8 cellular contexts compared by ENCODE assay signal in genomic region chr20:21125849-21126840, GRCh38. TPM values are rescaled to one million over a fixed set of nuclear protein-coding genes. Genes with fewer than 3 reads are reported as not detected.
A peak's percentile ranks its signal among the peaks of the same experiment; 100 is the strongest.
DNase-seq lines count a peak whose midpoint lies in the region; ATAC-seq and TF ChIP-seq lines count a peak whose summit lies in the region.

TSS of gene KIZ (plus strand) at chr20:21126082. CDS start at chr20:21126116, 34 bp downstream.

- H3K36me3 Mint-ChIP-seq in activated naive CD4-positive, alpha-beta T cell treated with anti-CD3 and anti-CD28 coated beads, Interleukin-2, amount 50 U/mL, for 72 hours = no peaks in the 10 kb centered on the region

- H3K9ac ChIP-seq in SK-N-SH = peak within 1 kb of the TSS; percentile 83

- H3K9me3 ChIP-seq in SK-N-SH (no peaks in the 10 kb centered on the region), ovary (no peaks in the 10 kb centered on the region), thyroid gland (no peaks in the 10 kb centered on the region)

- H3K27ac ChIP-seq in SK-N-SH (ENCODE audit: low read depth in 2 of 2, low read length in 1 of 2) (peak within 1 kb of the TSS; percentile 49 to 71; a peak in 2 of 4 replicates), ovary (peak within 1 kb of the TSS; percentile 9 to 70), thyroid gland (peak within 1 kb of the TSS; percentile 40 to 84 (median 64))

- no peaks in the 10 kb centered on the region for H3K9me2 ChIP-seq in SK-N-SH

- DNase-seq in GM10266 (ENCODE audit: extremely low spot score) = peak; percentile 96
- peak; percentile 84 for DNase-seq in NCI-H1048 (lab: John Stamatoyannopoulos, UW)
- DNase-seq in SK-N-SH = peak; percentile 98
- peak; percentile 95 to 99 for DNase-seq in activated naive CD4-positive, alpha-beta T cell treated with anti-CD3 and anti-CD28 coated beads, Interleukin-2, amount 50 U/mL, for 72 hours (ENCODE audit: low spot score in 2 of 2)
- peak; percentile 99 for DNase-seq in glomerular visceral epithelial cell (ENCODE audit: extremely low spot score)
- peak; percentile 97 to 99 (median 98) for DNase-seq in ovary
- peak; percentile 95 to 97 for DNase-seq in thyroid gland

- H3F3A ChIP-seq in SK-N-SH (replicated peaks; ENCODE audit: insufficient read depth) = peaks cover 3% of the 10 kb centered on the region

- no peaks in the 10 kb centered on the region for H3K36me3 ChIP-seq in SK-N-SH (replicated peaks in 1 of 2; ENCODE audit: control insufficient read depth in 1 of 2, insufficient read depth in 2 of 2, low read length in 1 of 2)
- no peaks in the 10 kb centered on the region for H3K36me3 ChIP-seq in ovary
- H3K36me3 ChIP-seq in thyroid gland = no peaks in the 10 kb centered on the region

- POLR2A ChIA-PET in SK-N-SH (lab: Yijun Ruan, JAX) = no interaction called here

- ATAC-seq in HG02588 (IDR thresholded peaks at IDR 0.05; ENCODE audit: unreplicated experiment) = peak; percentile 98
- peak; percentile 97 for ATAC-seq in activated naive CD4-positive, alpha-beta T cell treated with anti-CD3 and anti-CD28 coated beads, Interleukin-2, amount 50 U/mL, for 72 hours

- TF ChIP-seq CTCF in GM10266 (IDR thresholded peaks at IDR 0.05; ENCODE audit: control insufficient read depth, insufficient read depth, low read depth, missing control alignments) (peak; percentile 41), SK-N-SH (IDR thresholded peaks at IDR 0.05) (peak; percentile 34; the same call in 1 of the 2 replicates), ovary (IDR thresholded peaks at IDR 0.05) (peak; percentile 41 to 72 (median 68)), thyroid gland (IDR thresholded peaks at IDR 0.05) (peak in 3 of 6 experiments; percentile 38 to 56 (median 50))

- TF ChIP-seq POLR2A in ovary (IDR thresholded peaks at IDR 0.05) (peak; percentile 73), thyroid gland (IDR thresholded peaks at IDR 0.05) (peak in 1 of 2 donors; percentile 92)

- H3K4me2 ChIP-seq in SK-N-SH = peak within 1 kb of the TSS; percentile 92

- CTCF ChIA-PET in SK-N-SH (lab: Yijun Ruan, JAX) = interaction anchor here (0.7 to 2.3 kb wide), 7 partner anchors 9 to 266 kb away, joined by 3 to 11 read pairs (median 3); partner anchors contain the start of gene XRN2

- no peaks in the 10 kb centered on the region for H4K20me1 ChIP-seq in SK-N-SH (ENCODE audit: insufficient read depth)

- TF ChIP-seq EP300 in SK-N-SH (IDR thresholded peaks at IDR 0.05; ENCODE audit: borderline replicate concordance in 1 of 2, low read depth in 1 of 2, low read length in 1 of 2) = no peak
- TF ChIP-seq EP300 in ovary (IDR thresholded peaks at IDR 0.05) = no peak

- H3K27me3 ChIP-seq in SK-N-SH (ENCODE audit: insufficient read depth) = no peaks in the 10 kb centered on the region
- H3K27me3 ChIP-seq in ovary = no peaks in the 10 kb centered on the region
- H3K27me3 ChIP-seq in thyroid gland = no peaks in the 10 kb centered on the region

- WGBS in SK-N-SH (ENCODE audit: low lambda C conversion rate) = 2% methylated on average over 36 of the region's 73 CpGs
- WGBS in ovary, 3 donors = 0 to 1% (median 1%) methylated on average over 35 to 73 of the region's 73 CpGs
- WGBS in thyroid gland, 2 donors = 2% methylated on average over 22 to 32 of the region's 73 CpGs

- H3K4me1 ChIP-seq in SK-N-SH (ENCODE audit: control insufficient read depth in 1 of 2, insufficient read depth in 2 of 2, low read depth in 1 of 2, low read length in 1 of 2) = peaks cover 0 to 6% of the 10 kb centered on the region in 2 experiments; a peak in 2 of 4 replicates
- no peaks in the 10 kb centered on the region for H3K4me1 ChIP-seq in ovary (ENCODE audit: insufficient read depth)
- peaks cover 8 to 12% of the 10 kb centered on the region in 2 donors for H3K4me1 ChIP-seq in thyroid gland

- intact Hi-C loops in ovary (cut with DNase I) = no loop called here
- intact Hi-C loops in thyroid gland (cut with DNase I) = loop anchor here (10.0 kb wide), 1 partner anchor 269 kb away; the partner anchor contains the start of gene NKX2-4

- H2AFZ ChIP-seq in SK-N-SH (ENCODE audit: low read depth) = peak within 1 kb of the TSS; percentile 97

- TF ChIP-seq RAD21 in SK-N-SH (IDR thresholded peaks at IDR 0.05; ENCODE audit: low read length) = peak; percentile 29

- no peaks in the 10 kb centered on the region for H3K9me3 Mint-ChIP-seq in activated naive CD4-positive, alpha-beta T cell treated with anti-CD3 and anti-CD28 coated beads, Interleukin-2, amount 50 U/mL, for 72 hours

- peaks cover 6% of the 10 kb centered on the region; the same call in 1 of the 2 replicates for H3K79me2 ChIP-seq in SK-N-SH (ENCODE audit: insufficient read depth)

- H3K4me3 ChIP-seq in SK-N-SH (ENCODE audit: low read depth in 2 of 2, low read length in 1 of 2) (peak within 1 kb of the TSS; percentile 88 to 91), ovary (peak within 1 kb of the TSS; percentile 97), thyroid gland (replicated peaks in 1 of 3) (peak within 1 kb of the TSS; percentile 69 to 99 (median 88))

- H3K27ac Mint-ChIP-seq in activated naive CD4-positive, alpha-beta T cell treated with anti-CD3 and anti-CD28 coated beads, Interleukin-2, amount 50 U/mL, for 72 hours = peak within 1 kb of the TSS; percentile 85

TF ChIP-seq in SK-N-SH, 30 proteins besides CTCF, POLR2A, EP300 and RAD21 (continues in another document):
- 0 out of 2 replicates have a peak, but pooled peaks have one; percentile 50 for TF ChIP-seq TAF1 (IDR thresholded peaks at IDR 0.05; ENCODE audit: borderline replicate concordance, low read depth, low read length)
- TF ChIP-seq NFIC (IDR thresholded peaks at IDR 0.05; ENCODE audit: borderline replicate concordance) = no peak
- peak; percentile 15 for TF ChIP-seq CHD2 (IDR thresholded peaks at IDR 0.05; ENCODE audit: low read length, partially characterized antibody)
- TF ChIP-seq TEAD4 (IDR thresholded peaks at IDR 0.05; ENCODE audit: borderline replicate concordance, insufficient read depth) = no peak
- TF ChIP-seq FOXM1 (IDR thresholded peaks at IDR 0.05; ENCODE audit: low read depth) = no peak
- 0 out of 2 replicates have a peak, but pooled peaks have one; percentile 20 for TF ChIP-seq SMC3 (IDR thresholded peaks at IDR 0.05; ENCODE audit: low read depth, low read length)
- no peak for TF ChIP-seq SIN3A (IDR thresholded peaks at IDR 0.05; ENCODE audit: borderline replicate concordance, low read depth, low read length)
- no peak for TF ChIP-seq RXRA (IDR thresholded peaks at IDR 0.05; ENCODE audit: borderline replicate concordance, low read depth)
- TF ChIP-seq FOXJ3 (CRISPR knock-in tag; IDR thresholded peaks at IDR 0.05) = peak; percentile 90
- 0 out of 2 replicates have a peak, but pooled peaks have one; percentile 27 for TF ChIP-seq PBX3 (IDR thresholded peaks at IDR 0.05)
- no peak for TF ChIP-seq RCOR1 (IDR thresholded peaks at IDR 0.05; ENCODE audit: low read length)
- TF ChIP-seq POLR2AphosphoS5 (IDR thresholded peaks at IDR 0.05; ENCODE audit: low read depth, low read length) = peak; percentile 54; the same call in 1 of the 2 replicates
- no peak for TF ChIP-seq GATA2 (CRISPR knock-in tag; IDR thresholded peaks at IDR 0.05)
- no peak for TF ChIP-seq ZBTB33 (IDR thresholded peaks at IDR 0.05; ENCODE audit: borderline replicate concordance, low read depth)
- TF ChIP-seq RFX5 (IDR thresholded peaks at IDR 0.05; ENCODE audit: low read length) = no peak
- no peak for TF ChIP-seq NRF1 (IDR thresholded peaks at IDR 0.05; ENCODE audit: low read depth, low read length)
- peak; percentile 65 for TF ChIP-seq MXI1 (IDR thresholded peaks at IDR 0.05; ENCODE audit: low read depth, low read length)
- no peak for TF ChIP-seq MEF2A (IDR thresholded peaks at IDR 0.05; ENCODE audit: borderline replicate concordance, low read depth)
- peak; percentile 12; the same call in 1 of the 2 replicates for TF ChIP-seq TCF12 (IDR thresholded peaks at IDR 0.05)
- no peak for TF ChIP-seq FOSL2 (IDR thresholded peaks at IDR 0.05; ENCODE audit: borderline replicate concordance, low read depth)
- peak; percentile 40; the same call in 1 of the 2 replicates for TF ChIP-seq ELF1 (IDR thresholded peaks at IDR 0.05)
- no peak for TF ChIP-seq JUND (IDR thresholded peaks at IDR 0.05)
- no peak; the same call in 1 of the 2 replicates for TF ChIP-seq MAX (IDR thresholded peaks at IDR 0.05; ENCODE audit: low read depth)

RNA-seq across cellular contexts. Expression of gene KIZ, which starts in this region (rescaled TPM):
- polyA plus RNA-seq in SK-N-SH (2012; rRNA removed) (3.9 and 5.5 TPM in 2 replicates), ovary (10 to 100 TPM; 35.3 to 42.1 TPM)
- polyA plus RNA-seq in SK-N-SH (2012; cell fraction: cytosol; rRNA removed) = 4.6 and 5.3 TPM in 2 replicates
- polyA plus RNA-seq in SK-N-SH (2012; cell fraction: nucleus; rRNA removed) = 11.3 and 13.8 TPM in 2 replicates
- total RNA-seq in activated naive CD4-positive, alpha-beta T cell treated with anti-CD3 and anti-CD28 coated beads, Interleukin-2, amount 50 U/mL, for 72 hours = 10 to 100 TPM; 12.2 to 19.5 TPM
- total RNA-seq in ovary (10 to 100 TPM; 20.5 to 59.5 (median 44.7) TPM), thyroid gland (10 to 100 TPM; 46.7 to 73.0 (median 48.6) TPM)

Comparison
In these comparisons a context has a peak if more than half of its experiments do, and no peak if none do; other contexts are left out.
1. Peak in every context shown above with its lines: DNase-seq, ATAC-seq, H3K4me3 ChIP-seq and H3K27ac ChIP-seq.